Comparison of ENCODE assay signal across 8 cellular contexts in the genomic region with DNA sequence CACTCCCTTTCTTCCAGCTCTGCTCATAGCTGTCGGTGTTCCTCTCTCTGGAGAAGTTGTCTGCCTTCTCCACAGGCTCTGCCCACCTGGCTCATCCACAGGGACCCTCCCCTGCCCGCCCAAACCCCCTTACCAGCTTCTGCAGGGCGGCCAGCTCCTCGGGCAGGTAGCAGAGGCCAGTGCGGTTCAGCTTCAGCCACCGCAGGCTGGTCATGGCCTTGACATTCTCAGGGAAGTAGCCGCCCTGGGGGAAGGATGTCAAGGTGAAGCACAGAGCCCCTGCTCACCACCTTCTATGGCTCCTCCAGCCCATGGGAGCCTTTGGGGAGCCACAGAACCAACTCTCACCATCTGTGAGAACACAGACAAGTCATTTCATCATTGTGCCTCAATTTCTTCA. TPM values are rescaled to one million over a fixed set of nuclear protein-coding genes. Genes with fewer than 3 reads are reported as not detected.
DNase-seq lines count a peak whose midpoint lies in the region; ATAC-seq and TF ChIP-seq lines count a peak whose summit lies in the region.
"Had no signal": no experiment of that assay in that cellular context is flagged by ENCODE, and none has a peak within 500 bp of the region (broad histone marks: within the 10 kb centered on the region; RNA-seq: fewer than 3 reads in every experiment).

No MANE protein-coding gene starts in this region.

- intact Hi-C loops in stomach (cut with DNase I; ENCODE audit: low total_unique reads) = no loop called here

- no peak for ATAC-seq in HG02973 (IDR thresholded peaks at IDR 0.05; ENCODE audit: unreplicated experiment)

- no peak for TF ChIP-seq CTCF in stomach (IDR thresholded peaks at IDR 0.05)

- peaks cover 58% of the 10 kb centered on the region for H3K36me3 Mint-ChIP-seq in activated T-cell treated with anti-CD3 and anti-CD28 coated beads, Interleukin-2, amount 50 U/mL, for 24 hours (ENCODE audit: low read depth)

- TF ChIP-seq POLR2A in stomach (IDR thresholded peaks at IDR 0.05) = no peak

- DNase-seq in activated T-cell treated with anti-CD3 and anti-CD28 coated beads, Interleukin-2, amount 50 U/mL, for 24 hours = no peak
- DNase-seq in activated T-cell treated with anti-CD3 and anti-CD28 coated beads, Interleukin-2, amount 50 U/mL, for 1 hour = no peak
- no peak for DNase-seq in epithelial cell of prostate (ENCODE audit: low read depth, low spot score)
- DNase-seq in stomach = no peak
- no peak for DNase-seq in H4 (ENCODE audit: low spot score)
- DNase-seq: NCI-H1436 treated with DMSO at 0.1 percent for 48 hours; stimulated activated naive CD4-positive, alpha-beta T cell treated with Interleukin-2 at 50 U/mL for 16 hours had no signal

- H3K27me3 ChIP-seq in stomach = no peaks in the 10 kb centered on the region

- H3K4me1 ChIP-seq in stomach = peaks cover 29 to 49% (median 45%) of the 10 kb centered on the region in 4 donors

- WGBS in stomach, 5 donors = 48 to 75% (median 58%) methylated on average over 6 to 7 of the region's 7 CpGs

- H3K27me3 Mint-ChIP-seq in activated T-cell treated with anti-CD3 and anti-CD28 coated beads, Interleukin-2, amount 50 U/mL, for 24 hours = no peaks in the 10 kb centered on the region

- peak overlapping the region; percentile 95 for H3K27ac Mint-ChIP-seq in activated T-cell treated with anti-CD3 and anti-CD28 coated beads, Interleukin-2, amount 50 U/mL, for 24 hours

- H3K27ac ChIP-seq in epithelial cell of prostate (peak overlapping the region; percentile 99), stomach (peak overlapping the region in 4 of 5 donors; percentile 94 to 98 (median 96))

- no peaks in the 10 kb centered on the region for H3K9me3 Mint-ChIP-seq in activated T-cell treated with anti-CD3 and anti-CD28 coated beads, Interleukin-2, amount 50 U/mL, for 24 hours

- TF ChIP-seq EP300 in stomach (IDR thresholded peaks at IDR 0.05) = no peak

- H3K9me3 ChIP-seq in stomach = no peaks in the 10 kb centered on the region

- H3K4me1 Mint-ChIP-seq in activated T-cell treated with anti-CD3 and anti-CD28 coated beads, Interleukin-2, amount 50 U/mL, for 24 hours (ENCODE audit: low read depth) = peaks cover 38% of the 10 kb centered on the region

- peaks cover 33 to 51% (median 48%) of the 10 kb centered on the region in 4 donors for H3K36me3 ChIP-seq in stomach

- peak overlapping the region; percentile 98 for H3K4me3 Mint-ChIP-seq in activated T-cell treated with anti-CD3 and anti-CD28 coated beads, Interleukin-2, amount 50 U/mL, for 24 hours

- peak overlapping the region; percentile 79 to 99 (median 80) for H3K4me3 ChIP-seq in stomach

RNA-seq across cellular contexts. Expression of a gene that starts 1.8 kb away (rescaled TPM):
- 100 to 1,000 TPM; 107 to 677 (median 423) TPM for total RNA-seq in stomach
- polyA plus RNA-seq in stomach = 100 to 1,000 TPM; 114 to 237 (median 157) TPM
- 128 and 139 TPM in 2 replicates for total RNA-seq in H4 (2014; rRNA removed; shearing (Covaris generic))

RNA-seq across cellular contexts. Expression of a gene that starts 3.7 kb away (rescaled TPM):
- total RNA-seq in stomach = 100 to 1,000 TPM in 1 of 5 donors, 10 to 100 TPM in 3, 1 to 10 TPM in 1; 5.2 to 254 (median 12.5) TPM
- 1 to 10 TPM; 2.1 to 7.5 (median 2.9) TPM for polyA plus RNA-seq in stomach
- 4.1 and 5.0 TPM in 2 replicates for total RNA-seq in H4 (2014; rRNA removed; shearing (Covaris generic))

RNA-seq across cellular contexts. Expression of a gene that starts 31.3 kb away (rescaled TPM):
- total RNA-seq in stomach = 10 to 100 TPM in 4 of 5 donors, 1 to 10 TPM in 1; 5.8 to 19.7 (median 10.5) TPM
- polyA plus RNA-seq in stomach = 1 to 10 TPM; 5.2 to 9.0 (median 5.5) TPM
- 12.1 and 14.0 TPM in 2 replicates for total RNA-seq in H4 (2014; rRNA removed; shearing (Covaris generic))

RNA-seq across cellular contexts. Expression of a gene that starts 58.0 kb away (rescaled TPM):
- total RNA-seq in stomach = 100 to 1,000 TPM in 1 of 5 donors, 10 to 100 TPM in 4; 21.9 to 311 (median 30.5) TPM
- polyA plus RNA-seq in stomach = 10 to 100 TPM in 1 of 3 donors, 1 to 10 TPM in 2; 7.6 to 12.7 (median 9.0) TPM
- total RNA-seq in H4 (2014; rRNA removed; shearing (Covaris generic)) = 25.6 and 31.1 TPM in 2 replicates

RNA-seq across cellular contexts. Expression of a gene that starts 58.3 kb away (rescaled TPM):
- total RNA-seq in stomach = 10 to 100 TPM in 3 of 5 donors, 1 to 10 TPM in 2; 5.8 to 17.9 (median 13.0) TPM
- 1 to 10 TPM; 2.4 to 4.0 (median 3.2) TPM for polyA plus RNA-seq in stomach
- total RNA-seq in H4 (2014; rRNA removed; shearing (Covaris generic)) = 6.3 and 7.3 TPM in 2 replicates
